In the genomic region with DNA sequence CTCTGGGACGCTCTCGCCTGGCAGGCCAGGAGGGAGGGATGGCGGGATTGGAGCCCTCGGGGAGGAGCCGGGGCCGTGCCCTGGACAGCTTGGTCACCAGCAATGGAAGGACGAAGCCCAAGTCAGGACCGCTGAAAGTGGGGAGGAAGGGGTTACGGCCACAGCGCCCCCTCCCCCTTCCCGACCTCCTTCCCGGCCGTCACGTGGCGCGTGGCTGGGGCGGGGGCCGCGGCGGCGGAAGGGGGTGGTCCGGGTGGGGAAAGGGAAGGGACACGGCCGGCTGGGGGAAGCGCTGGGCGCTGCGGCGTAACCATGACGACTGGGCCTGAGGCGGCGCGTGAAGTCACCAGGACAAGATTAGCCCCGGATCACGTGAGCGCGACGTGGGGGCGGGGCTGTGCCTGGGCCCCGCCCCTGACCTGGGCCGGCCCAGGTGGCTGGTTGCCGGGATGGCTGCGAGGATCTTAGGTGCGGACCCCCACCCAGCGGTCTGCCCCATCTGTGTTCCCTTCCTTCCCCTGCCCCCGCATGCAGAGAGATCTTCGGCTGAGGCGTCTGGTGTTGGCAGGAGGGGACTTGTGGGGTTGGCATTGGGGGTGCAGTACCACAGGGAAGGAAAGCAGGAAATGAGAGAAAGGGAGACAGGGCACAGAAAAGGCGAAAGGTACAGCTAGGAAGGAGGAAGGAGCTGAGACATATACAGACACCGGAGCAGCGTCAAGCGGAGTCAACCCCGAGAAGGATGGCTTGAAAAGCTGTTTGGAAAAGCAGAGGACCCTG, we compare ENCODE assay signal across 2 cellular contexts.
TF ChIP-seq lines count a peak whose summit lies in the region.

No MANE protein-coding gene starts in this region.

TF ChIP-seq in HEK293, 187 proteins besides CTCF, POLR2A, EP300 and RAD21 (continues in another document):
- TF ChIP-seq ZNF350 (tag by site-specific recombination; IDR thresholded peaks at IDR 0.05) (no peak), ZNF555 (tag by site-specific recombination; conservative IDR thresholded peaks at IDR 0.05) (no peak), ZNF19 (tag by site-specific recombination; IDR thresholded peaks at IDR 0.05; ENCODE audit: low read depth) (no peak), GLI2 (tag by site-specific recombination; IDR thresholded peaks at IDR 0.05; ENCODE audit: borderline replicate concordance, low read depth) (no peak), ZNF354C (tag by site-specific recombination; IDR thresholded peaks at IDR 0.05; ENCODE audit: borderline replicate concordance, low read depth) (no peak), ZNF416 (tag by site-specific recombination; IDR thresholded peaks at IDR 0.05) (no peak), ZNF76 (tag by site-specific recombination; IDR thresholded peaks at IDR 0.05; ENCODE audit: borderline replicate concordance, low read depth) (peak; percentile 84; the same call in 1 of the 2 replicates), ZXDB (tag by site-specific recombination; IDR thresholded peaks at IDR 0.05) (no peak), KLF16 (tag by site-specific recombination; IDR thresholded peaks at IDR 0.05) (0 out of 2 replicates have a peak, but pooled peaks have one; percentile 74), ZFHX2 (tag by site-specific recombination; conservative IDR thresholded peaks at IDR 0.05) (peak; percentile 55), TCF7L2 (IDR thresholded peaks at IDR 0.05; ENCODE audit: borderline replicate concordance, low read depth, low read length) (no peak), ZNF843 (tag by site-specific recombination; IDR thresholded peaks at IDR 0.05) (peak; percentile 62; the same call in 1 of the 2 replicates), ZNF404 (tag by site-specific recombination; IDR thresholded peaks at IDR 0.05) (no peak), ZNF639 (tag by site-specific recombination; IDR thresholded peaks at IDR 0.05) (0 out of 2 replicates have a peak, but pooled peaks have one; percentile 35), ZNF214 (tag by site-specific recombination; IDR thresholded peaks at IDR 0.05; ENCODE audit: borderline replicate concordance) (no peak), GLIS1 (tag by site-specific recombination; IDR thresholded peaks at IDR 0.05) (peak; percentile 50)
- TF ChIP-seq, protein P1, sequence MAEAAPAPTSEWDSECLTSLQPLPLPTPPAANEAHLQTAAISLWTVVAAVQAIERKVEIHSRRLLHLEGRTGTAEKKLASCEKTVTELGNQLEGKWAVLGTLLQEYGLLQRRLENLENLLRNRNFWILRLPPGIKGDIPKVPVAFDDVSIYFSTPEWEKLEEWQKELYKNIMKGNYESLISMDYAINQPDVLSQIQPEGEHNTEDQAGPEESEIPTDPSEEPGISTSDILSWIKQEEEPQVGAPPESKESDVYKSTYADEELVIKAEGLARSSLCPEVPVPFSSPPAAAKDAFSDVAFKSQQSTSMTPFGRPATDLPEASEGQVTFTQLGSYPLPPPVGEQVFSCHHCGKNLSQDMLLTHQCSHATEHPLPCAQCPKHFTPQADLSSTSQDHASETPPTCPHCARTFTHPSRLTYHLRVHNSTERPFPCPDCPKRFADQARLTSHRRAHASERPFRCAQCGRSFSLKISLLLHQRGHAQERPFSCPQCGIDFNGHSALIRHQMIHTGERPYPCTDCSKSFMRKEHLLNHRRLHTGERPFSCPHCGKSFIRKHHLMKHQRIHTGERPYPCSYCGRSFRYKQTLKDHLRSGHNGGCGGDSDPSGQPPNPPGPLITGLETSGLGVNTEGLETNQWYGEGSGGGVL (tag by site-specific recombination; IDR thresholded peaks at IDR 0.05), result peak; percentile 87
- TF ChIP-seq, protein P2, sequence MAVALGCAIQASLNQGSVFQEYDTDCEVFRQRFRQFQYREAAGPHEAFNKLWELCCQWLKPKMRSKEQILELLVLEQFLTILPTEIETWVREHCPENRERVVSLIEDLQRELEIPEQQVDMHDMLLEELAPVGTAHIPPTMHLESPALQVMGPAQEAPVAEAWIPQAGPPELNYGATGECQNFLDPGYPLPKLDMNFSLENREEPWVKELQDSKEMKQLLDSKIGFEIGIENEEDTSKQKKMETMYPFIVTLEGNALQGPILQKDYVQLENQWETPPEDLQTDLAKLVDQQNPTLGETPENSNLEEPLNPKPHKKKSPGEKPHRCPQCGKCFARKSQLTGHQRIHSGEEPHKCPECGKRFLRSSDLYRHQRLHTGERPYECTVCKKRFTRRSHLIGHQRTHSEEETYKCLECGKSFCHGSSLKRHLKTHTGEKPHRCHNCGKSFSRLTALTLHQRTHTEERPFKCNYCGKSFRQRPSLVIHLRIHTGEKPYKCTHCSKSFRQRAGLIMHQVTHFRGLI (tag by site-specific recombination; IDR thresholded peaks at IDR 0.05), result peak; percentile 35; the same call in 1 of the 2 replicates
- TF ChIP-seq, protein P3, sequence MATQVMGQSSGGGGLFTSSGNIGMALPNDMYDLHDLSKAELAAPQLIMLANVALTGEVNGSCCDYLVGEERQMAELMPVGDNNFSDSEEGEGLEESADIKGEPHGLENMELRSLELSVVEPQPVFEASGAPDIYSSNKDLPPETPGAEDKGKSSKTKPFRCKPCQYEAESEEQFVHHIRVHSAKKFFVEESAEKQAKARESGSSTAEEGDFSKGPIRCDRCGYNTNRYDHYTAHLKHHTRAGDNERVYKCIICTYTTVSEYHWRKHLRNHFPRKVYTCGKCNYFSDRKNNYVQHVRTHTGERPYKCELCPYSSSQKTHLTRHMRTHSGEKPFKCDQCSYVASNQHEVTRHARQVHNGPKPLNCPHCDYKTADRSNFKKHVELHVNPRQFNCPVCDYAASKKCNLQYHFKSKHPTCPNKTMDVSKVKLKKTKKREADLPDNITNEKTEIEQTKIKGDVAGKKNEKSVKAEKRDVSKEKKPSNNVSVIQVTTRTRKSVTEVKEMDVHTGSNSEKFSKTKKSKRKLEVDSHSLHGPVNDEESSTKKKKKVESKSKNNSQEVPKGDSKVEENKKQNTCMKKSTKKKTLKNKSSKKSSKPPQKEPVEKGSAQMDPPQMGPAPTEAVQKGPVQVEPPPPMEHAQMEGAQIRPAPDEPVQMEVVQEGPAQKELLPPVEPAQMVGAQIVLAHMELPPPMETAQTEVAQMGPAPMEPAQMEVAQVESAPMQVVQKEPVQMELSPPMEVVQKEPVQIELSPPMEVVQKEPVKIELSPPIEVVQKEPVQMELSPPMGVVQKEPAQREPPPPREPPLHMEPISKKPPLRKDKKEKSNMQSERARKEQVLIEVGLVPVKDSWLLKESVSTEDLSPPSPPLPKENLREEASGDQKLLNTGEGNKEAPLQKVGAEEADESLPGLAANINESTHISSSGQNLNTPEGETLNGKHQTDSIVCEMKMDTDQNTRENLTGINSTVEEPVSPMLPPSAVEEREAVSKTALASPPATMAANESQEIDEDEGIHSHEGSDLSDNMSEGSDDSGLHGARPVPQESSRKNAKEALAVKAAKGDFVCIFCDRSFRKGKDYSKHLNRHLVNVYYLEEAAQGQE (tag by site-specific recombination; IDR thresholded peaks at IDR 0.05), result peak; percentile 73

TF ChIP-seq in SK-N-SH, 30 proteins besides CTCF, POLR2A, EP300 and RAD21 (continues in another document):
- TF ChIP-seq RCOR1 (IDR thresholded peaks at IDR 0.05; ENCODE audit: low read length), result 0 out of 2 replicates have a peak, but pooled peaks have one; percentile 29
- no peak; the same call in 1 of the 2 replicates for TF ChIP-seq ELF1 (IDR thresholded peaks at IDR 0.05)
- TF ChIP-seq YY1 (IDR thresholded peaks at IDR 0.05; ENCODE audit: low read depth), result no peak
- TF ChIP-seq FOSL2 (IDR thresholded peaks at IDR 0.05; ENCODE audit: borderline replicate concordance, low read depth), result no peak
- TF ChIP-seq SIN3A (IDR thresholded peaks at IDR 0.05; ENCODE audit: borderline replicate concordance, low read depth, low read length), result 0 out of 2 replicates have a peak, but pooled peaks have one; percentile 7
- no peak for TF ChIP-seq NFIC (IDR thresholded peaks at IDR 0.05; ENCODE audit: borderline replicate concordance)
- TF ChIP-seq CHD2 (IDR thresholded peaks at IDR 0.05; ENCODE audit: low read length, partially characterized antibody), result peak; percentile 80
- no peak for TF ChIP-seq SMC3 (IDR thresholded peaks at IDR 0.05; ENCODE audit: low read depth, low read length)
- TF ChIP-seq RXRA (IDR thresholded peaks at IDR 0.05; ENCODE audit: borderline replicate concordance, low read depth), result no peak
- TF ChIP-seq, protein P3 (IDR thresholded peaks at IDR 0.05; ENCODE audit: low read depth, low read length), result no peak
- TF ChIP-seq RFX5 (IDR thresholded peaks at IDR 0.05; ENCODE audit: low read length), result no peak
- TF ChIP-seq NRF1 (IDR thresholded peaks at IDR 0.05; ENCODE audit: low read depth, low read length), result no peak
- TF ChIP-seq FOXM1 (IDR thresholded peaks at IDR 0.05; ENCODE audit: low read depth), result no peak
- TF ChIP-seq TAF1 (IDR thresholded peaks at IDR 0.05; ENCODE audit: borderline replicate concordance, low read depth, low read length), result peak; percentile 43; the same call in 1 of the 2 replicates
- TF ChIP-seq JUND (IDR thresholded peaks at IDR 0.05), result no peak
- TF ChIP-seq FOXJ3 (CRISPR knock-in tag; IDR thresholded peaks at IDR 0.05), result no peak
- peak; percentile 94; the same call in 1 of the 2 replicates for TF ChIP-seq USF1 (IDR thresholded peaks at IDR 0.05; ENCODE audit: borderline replicate concordance, low read depth)
- TF ChIP-seq GABPA (IDR thresholded peaks at IDR 0.05; ENCODE audit: low read depth), result no peak
- no peak; the same call in 1 of the 2 replicates for TF ChIP-seq MEF2A (IDR thresholded peaks at IDR 0.05; ENCODE audit: borderline replicate concordance, low read depth)
- TF ChIP-seq ZBTB33 (IDR thresholded peaks at IDR 0.05; ENCODE audit: borderline replicate concordance, low read depth), result no peak
- no peak for TF ChIP-seq TEAD4 (IDR thresholded peaks at IDR 0.05; ENCODE audit: borderline replicate concordance, insufficient read depth)
- peak; percentile 84 for TF ChIP-seq MXI1 (IDR thresholded peaks at IDR 0.05; ENCODE audit: low read depth, low read length)
- no peak for TF ChIP-seq GATA2 (CRISPR knock-in tag; IDR thresholded peaks at IDR 0.05)
- TF ChIP-seq, protein P4, sequence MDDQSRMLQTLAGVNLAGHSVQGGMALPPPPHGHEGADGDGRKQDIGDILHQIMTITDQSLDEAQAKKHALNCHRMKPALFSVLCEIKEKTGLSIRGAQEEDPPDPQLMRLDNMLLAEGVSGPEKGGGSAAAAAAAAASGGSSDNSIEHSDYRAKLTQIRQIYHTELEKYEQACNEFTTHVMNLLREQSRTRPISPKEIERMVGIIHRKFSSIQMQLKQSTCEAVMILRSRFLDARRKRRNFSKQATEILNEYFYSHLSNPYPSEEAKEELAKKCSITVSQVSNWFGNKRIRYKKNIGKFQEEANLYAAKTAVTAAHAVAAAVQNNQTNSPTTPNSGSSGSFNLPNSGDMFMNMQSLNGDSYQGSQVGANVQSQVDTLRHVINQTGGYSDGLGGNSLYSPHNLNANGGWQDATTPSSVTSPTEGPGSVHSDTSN (IDR thresholded peaks at IDR 0.05), result 0 out of 2 replicates have a peak, but pooled peaks have one; percentile 8
- TF ChIP-seq TCF12 (IDR thresholded peaks at IDR 0.05), result no peak
- TF ChIP-seq MAX (IDR thresholded peaks at IDR 0.05; ENCODE audit: low read depth), result peak; percentile 55
- TF ChIP-seq POLR2AphosphoS5 (IDR thresholded peaks at IDR 0.05; ENCODE audit: low read depth, low read length), result peak; percentile 79
- TF ChIP-seq, protein P5, sequence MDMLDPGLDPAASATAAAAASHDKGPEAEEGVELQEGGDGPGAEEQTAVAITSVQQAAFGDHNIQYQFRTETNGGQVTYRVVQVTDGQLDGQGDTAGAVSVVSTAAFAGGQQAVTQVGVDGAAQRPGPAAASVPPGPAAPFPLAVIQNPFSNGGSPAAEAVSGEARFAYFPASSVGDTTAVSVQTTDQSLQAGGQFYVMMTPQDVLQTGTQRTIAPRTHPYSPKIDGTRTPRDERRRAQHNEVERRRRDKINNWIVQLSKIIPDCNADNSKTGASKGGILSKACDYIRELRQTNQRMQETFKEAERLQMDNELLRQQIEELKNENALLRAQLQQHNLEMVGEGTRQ (IDR thresholded peaks at IDR 0.05; ENCODE audit: borderline replicate concordance, low read depth, low read length), result peak; percentile 80
- no peak for TF ChIP-seq EZH2phosphoT487 (IDR thresholded peaks at IDR 0.05; ENCODE audit: borderline replicate concordance, low read depth)
